12 cellular contexts compared by ENCODE assay signal in genomic region chr1:172870901-172871606, GRCh38.
DNase-seq lines count a peak whose midpoint lies in the region; ATAC-seq lines count a peak whose summit lies in the region.
"Had no signal": no experiment of that assay in that cellular context is flagged by ENCODE, and none has a peak within 500 bp of the region (broad histone marks: within the 10 kb centered on the region; RNA-seq: fewer than 3 reads in every experiment).

No MANE protein-coding gene starts in this region.

- CTCF ChIA-PET in activated CD8-positive, alpha-beta memory T cell treated with anti-CD3 and anti-CD28 coated beads, Interleukin-2, amount 10 ng/mL, durations not matched to agents 7 days and 5 days (lab: Charles Lee), result interaction anchor here (0.9 kb wide), 1 partner anchor 38 kb away, joined by 3 read pairs; no protein-coding TSS in a partner anchor

- H3K4me1 Mint-ChIP-seq in activated CD8-positive, alpha-beta memory T cell treated with anti-CD3 and anti-CD28 coated beads, Interleukin-2, amount 10 ng/mL, durations not matched to agents 7 days and 5 days, result peaks cover 29% of the 10 kb centered on the region
- peaks cover 3 to 9% of the 10 kb centered on the region in 2 donors for H3K4me1 Mint-ChIP-seq in effector memory CD8-positive, alpha-beta T cell (ENCODE audit: low read depth in 2 of 2)
- H3K4me1 Mint-ChIP-seq in stimulated activated naive CD8-positive, alpha-beta T cell treated with anti-CD3 and anti-CD28 coated beads, Interleukin-15, Interleukin-2, amounts not matched to agents 100 ng/mL and 50 ng/mL, for 24 hours (ENCODE audit: low read depth), result peaks cover 54% of the 10 kb centered on the region

- peaks cover 47% of the 10 kb centered on the region for H3K27me3 Mint-ChIP-seq in activated CD8-positive, alpha-beta memory T cell treated with anti-CD3 and anti-CD28 coated beads, Interleukin-2, amount 10 ng/mL, durations not matched to agents 7 days and 5 days
- H3K27me3 Mint-ChIP-seq in effector memory CD8-positive, alpha-beta T cell, result no peaks in the 10 kb centered on the region
- peaks cover 5% of the 10 kb centered on the region for H3K27me3 Mint-ChIP-seq in stimulated activated naive CD8-positive, alpha-beta T cell treated with anti-CD3 and anti-CD28 coated beads, Interleukin-15, Interleukin-2, amounts not matched to agents 100 ng/mL and 50 ng/mL, for 24 hours

- DNase-seq in activated CD8-positive, alpha-beta memory T cell treated with anti-CD3 and anti-CD28 coated beads, Interleukin-2, amount 10 ng/mL, durations not matched to agents 7 days and 5 days, result peak; percentile 43
- DNase-seq in activated CD8-positive, alpha-beta memory T cell treated with anti-CD3 and anti-CD28 coated beads, Interleukin-2, amount 50 U/mL, for 48 hours, result no peak
- peak; percentile 69 for DNase-seq in LoVo (ENCODE audit: low spot score)
- no peak for DNase-seq in effector memory CD8-positive, alpha-beta T cell
- DNase-seq in stimulated activated CD4-positive, alpha-beta T cell treated with anti-CD3 and anti-CD28 coated beads, Interleukin-12 subunit alpha, Interleukin-12 subunit beta, amount 100 ng/mL, for 4 hours, result no peak
- DNase-seq: head of caudate nucleus, Karpas-422, OCI-M1, upper lobe of left lung had no signal

- H3K4me3 Mint-ChIP-seq in activated CD8-positive, alpha-beta memory T cell treated with anti-CD3 and anti-CD28 coated beads, Interleukin-2, amount 10 ng/mL, durations not matched to agents 7 days and 5 days, result no peak overlapping the region
- no peak overlapping the region for H3K4me3 Mint-ChIP-seq in effector memory CD8-positive, alpha-beta T cell
- H3K4me3 Mint-ChIP-seq in stimulated activated naive CD8-positive, alpha-beta T cell treated with anti-CD3 and anti-CD28 coated beads, Interleukin-15, Interleukin-2, amounts not matched to agents 100 ng/mL and 50 ng/mL, for 24 hours, result no peak overlapping the region

- H3K9me3 Mint-ChIP-seq in activated CD8-positive, alpha-beta memory T cell treated with anti-CD3 and anti-CD28 coated beads, Interleukin-2, amount 10 ng/mL, durations not matched to agents 7 days and 5 days (ENCODE audit: low read depth), result no peaks in the 10 kb centered on the region
- no peaks in the 10 kb centered on the region for H3K9me3 Mint-ChIP-seq in effector memory CD8-positive, alpha-beta T cell
- H3K9me3 Mint-ChIP-seq in stimulated activated naive CD8-positive, alpha-beta T cell treated with anti-CD3 and anti-CD28 coated beads, Interleukin-15, Interleukin-2, amounts not matched to agents 100 ng/mL and 50 ng/mL, for 24 hours, result no peaks in the 10 kb centered on the region

- peak; percentile 91 for ATAC-seq in activated CD8-positive, alpha-beta memory T cell treated with anti-CD3 and anti-CD28 coated beads, Interleukin-2, amount 10 ng/mL, durations not matched to agents 7 days and 5 days
- peak; percentile 53 for ATAC-seq in effector memory CD8-positive, alpha-beta T cell (replicated peaks)
- ATAC-seq in GM19455 (IDR thresholded peaks at IDR 0.05; ENCODE audit: unreplicated experiment), result no peak
- ATAC-seq in GM21529 (IDR thresholded peaks at IDR 0.05; ENCODE audit: unreplicated experiment), result no peak

- H3K36me3 Mint-ChIP-seq in activated CD8-positive, alpha-beta memory T cell treated with anti-CD3 and anti-CD28 coated beads, Interleukin-2, amount 10 ng/mL, durations not matched to agents 7 days and 5 days, result no peaks in the 10 kb centered on the region
- H3K36me3 Mint-ChIP-seq in effector memory CD8-positive, alpha-beta T cell (ENCODE audit: insufficient read depth), result no peaks in the 10 kb centered on the region
- H3K36me3 Mint-ChIP-seq in stimulated activated naive CD8-positive, alpha-beta T cell treated with anti-CD3 and anti-CD28 coated beads, Interleukin-15, Interleukin-2, amounts not matched to agents 100 ng/mL and 50 ng/mL, for 24 hours (ENCODE audit: low read depth), result no peaks in the 10 kb centered on the region

- no peak overlapping the region for H3K27ac Mint-ChIP-seq in activated CD8-positive, alpha-beta memory T cell treated with anti-CD3 and anti-CD28 coated beads, Interleukin-2, amount 10 ng/mL, durations not matched to agents 7 days and 5 days
- no peak overlapping the region for H3K27ac Mint-ChIP-seq in effector memory CD8-positive, alpha-beta T cell
- peak overlapping the region; percentile 4 for H3K27ac Mint-ChIP-seq in stimulated activated naive CD8-positive, alpha-beta T cell treated with anti-CD3 and anti-CD28 coated beads, Interleukin-15, Interleukin-2, amounts not matched to agents 100 ng/mL and 50 ng/mL, for 24 hours

Comparison
In these comparisons a context has a peak if more than half of its experiments do, and no peak if none do; other contexts are left out.
1. DNase-seq: peak in activated CD8-positive, alpha-beta memory T cell treated with anti-CD3 and anti-CD28 coated beads, Interleukin-2, amount 10 ng/mL, durations not matched to agents 7 days and 5 days (single experiment) and LoVo (single experiment); none in activated CD8-positive, alpha-beta memory T cell treated with anti-CD3 and anti-CD28 coated beads, Interleukin-2, amount 50 U/mL, for 48 hours (single experiment), effector memory CD8-positive, alpha-beta T cell (0 of 3) and stimulated activated CD4-positive, alpha-beta T cell treated with anti-CD3 and anti-CD28 coated beads, Interleukin-12 subunit alpha, Interleukin-12 subunit beta, amount 100 ng/mL, for 4 hours (single experiment).
2. ATAC-seq: peak in activated CD8-positive, alpha-beta memory T cell treated with anti-CD3 and anti-CD28 coated beads, Interleukin-2, amount 10 ng/mL, durations not matched to agents 7 days and 5 days (single experiment) and effector memory CD8-positive, alpha-beta T cell (single experiment); none in GM19455 (single experiment) and GM21529 (single experiment).